Comparison of ENCODE assay signal across 11 cellular contexts in genomic region chr6:6820688-6821238, GRCh38.
A peak's percentile ranks its signal among the peaks of the same experiment; 100 is the strongest.
DNase-seq lines count a peak whose midpoint lies in the region; ATAC-seq and TF ChIP-seq lines count a peak whose summit lies in the region.
"Had no signal": no experiment of that assay in that cellular context is flagged by ENCODE, and none has a peak within 500 bp of the region (broad histone marks: within the 10 kb centered on the region; RNA-seq: fewer than 3 reads in every experiment).

No MANE protein-coding gene starts in this region.

- peaks cover 25% of the 10 kb centered on the region for H3K36me3 Mint-ChIP-seq in Calu3 (ENCODE audit: insufficient read depth, unreplicated experiment)
- H3K36me3 Mint-ChIP-seq: brain had no signal

- BruUV-seq in Calu3 (replicated peaks; lab: Mats Ljungman, UMichigan) (no TSS peak), mammary epithelial cell (replicated peaks; lab: Mats Ljungman, UMichigan) (TSS peak; percentile 96)

- H3K9ac ChIP-seq in mammary epithelial cell (ENCODE audit: insufficient read depth, low read length), result no peak overlapping the region

- in situ Hi-C loops in mammary epithelial cell (cut with MboI; ENCODE audit: low sequenced_read_pairs in 2 of 2) (no loop called here), KBM-7 (cut with MboI; ENCODE audit: low pct_unique_long_range_greater_than_20kb, low sequenced_read_pairs) (no loop called here)

- H3K4me3 ChIP-seq in mammary epithelial cell (replicated peaks in 1 of 3; ENCODE audit: insufficient read depth in 1 of 3, low read depth in 2 of 3, low read length in 3 of 3) (no peak overlapping the region), left lung (no peak overlapping the region)

- H3K9me3 Mint-ChIP-seq in Calu3 (ENCODE audit: low read depth, unreplicated experiment), result no peaks in the 10 kb centered on the region
- H3K9me3 Mint-ChIP-seq: brain had no signal

- DNase-seq in Calu3, result peak; percentile 93
- DNase-seq in NCI-H2081 (lab: John Stamatoyannopoulos, UW), result peak; percentile 65 to 87
- peak; percentile 96 for DNase-seq in mammary epithelial cell
- no peak for DNase-seq in left lung
- DNase-seq in KBM-7, result no peak
- no peak for DNase-seq in HCEC 1CT
- no peak for DNase-seq in stimulated activated naive CD4-positive, alpha-beta T cell treated with Interleukin-2 at 50 U/mL for 16 hours (lab: John Stamatoyannopoulos, UW)
- DNase-seq: GF-D8, NCI-H1930 had no signal

- no peak overlapping the region for H3K27ac Mint-ChIP-seq in Calu3 (ENCODE audit: unreplicated experiment)

- H3K9me3 ChIP-seq in mammary epithelial cell (replicated peaks; ENCODE audit: insufficient read depth, low read length) (no peaks in the 10 kb centered on the region), left lung (no peaks in the 10 kb centered on the region)

- WGBS in mammary epithelial cell (ENCODE audit: low coverage, missing lambda C conversion rate), result 5% methylated on average over 8 of the region's 9 CpGs

- H3K36me3 ChIP-seq in mammary epithelial cell (ENCODE audit: insufficient read depth, low read length), result no peaks in the 10 kb centered on the region
- H3K36me3 ChIP-seq in left lung, result no peaks in the 10 kb centered on the region

- TF ChIP-seq CTCF in Calu3 (IDR thresholded peaks at IDR 0.05; ENCODE audit: unreplicated experiment), result no peak
- no peak for TF ChIP-seq CTCF in mammary epithelial cell (conservative IDR thresholded peaks at IDR 0.05 in 1 of 2, IDR thresholded peaks at IDR 0.05 in 1 of 2; ENCODE audit: extremely low read depth in 1 of 2, insufficient read depth in 1 of 2, low read depth in 1 of 2, low read length in 2 of 2)
- TF ChIP-seq CTCF in left lung (IDR thresholded peaks at IDR 0.05), result no peak

- CTCF ChIA-PET in Calu3 (lab: Charles Lee), result interaction anchor here (0.6 to 2.8 kb wide), 4 partner anchors 9 to 240 kb away, joined by 3 to 16 read pairs (median 5); no protein-coding TSS in a partner anchor
- CTCF ChIA-PET in mammary epithelial cell (lab: Charles Lee; ENCODE audit: low non-redundant PET), result no interaction called here

- dilution Hi-C loops in mammary epithelial cell (cut with HindIII; ENCODE audit: low sequenced_read_pairs), result no loop called here

- H2AFZ ChIP-seq in mammary epithelial cell (ENCODE audit: low read depth, low read length), result peak overlapping the region; percentile 61

- intact Hi-C loops in Calu3 (cut with micrococcal nuclease; ENCODE audit: unreplicated experiment) (loop anchor here (5.0 to 10.0 kb wide), 3 partner anchors 57 to 234 kb away; no protein-coding TSS in a partner anchor), mammary epithelial cell (cut with micrococcal nuclease) (no loop called here), left lung (cut with DNase I) (no loop called here)

- H3K79me2 ChIP-seq in mammary epithelial cell (ENCODE audit: insufficient read depth, low read length), result no peaks in the 10 kb centered on the region

- peaks cover 36% of the 10 kb centered on the region for H3K4me1 ChIP-seq in mammary epithelial cell (ENCODE audit: insufficient read depth, low read length)
- peaks cover 0 to 7% of the 10 kb centered on the region in 2 donors for H3K4me1 ChIP-seq in left lung

- no peaks in the 10 kb centered on the region for H3K4me1 Mint-ChIP-seq in Calu3 (ENCODE audit: low read depth, unreplicated experiment)

- H3K4me3 Mint-ChIP-seq in Calu3 (ENCODE audit: low read depth, unreplicated experiment), result peak overlapping the region; percentile 43
- H3K4me3 Mint-ChIP-seq: brain had no signal

- H3K4me2 ChIP-seq in mammary epithelial cell (ENCODE audit: insufficient read depth, low read depth, low read length), result peak overlapping the region; percentile 40

- H3K27ac ChIP-seq in mammary epithelial cell (ENCODE audit: insufficient read depth, low read depth, low read length) (peak overlapping the region; percentile 66), left lung (no peak overlapping the region)

- no peaks in the 10 kb centered on the region for H4K20me1 ChIP-seq in mammary epithelial cell (ENCODE audit: insufficient read depth, low read length)

- H3K27me3 ChIP-seq in mammary epithelial cell (ENCODE audit: insufficient read depth, low read length) (no peaks in the 10 kb centered on the region), left lung (no peaks in the 10 kb centered on the region)

- no peaks in the 10 kb centered on the region for H3K27me3 Mint-ChIP-seq in Calu3 (ENCODE audit: unreplicated experiment)

- ATAC-seq in left lung (peak; percentile 27), GM21786 (IDR thresholded peaks at IDR 0.05; ENCODE audit: unreplicated experiment) (no peak)

Comparison
In these comparisons a context has a peak if more than half of its experiments do, and no peak if none do; other contexts are left out.
1. DNase-seq: peak in Calu3 (single experiment), NCI-H2081 (2 of 2) and mammary epithelial cell (single experiment); none in left lung (0 of 2), KBM-7 (single experiment), HCEC 1CT (single experiment) and stimulated activated naive CD4-positive, alpha-beta T cell treated with Interleukin-2 at 50 U/mL for 16 hours (single experiment).